ENCODE assay signal across 1 cellular context in genomic region chr12:68831751-68832503, GRCh38.
TF ChIP-seq lines count a peak whose summit lies in the region.

No MANE protein-coding gene starts in this region.

TF ChIP-seq in Ishikawa, 13 proteins besides CTCF, POLR2A, EP300 and RAD21 (continued from another document):
- no peak for TF ChIP-seq REST (IDR thresholded peaks at IDR 0.05; ENCODE audit: low read depth)
- no peak for TF ChIP-seq TAF1 (IDR thresholded peaks at IDR 0.05; ENCODE audit: low read depth)
